8 cellular contexts compared by ENCODE assay signal in genomic region chr2:152301131-152301530, GRCh38.
"Had no signal": no experiment of that assay in that cellular context is flagged by ENCODE, and none has a peak within 500 bp of the region (broad histone marks: within the 10 kb centered on the region; RNA-seq: fewer than 3 reads in every experiment).

No MANE protein-coding gene starts in this region.

- ATAC-seq: GM12878 had no signal

- FAIRE-seq: G401.6, GM12878, GM12891, GM12892, GM18507, GM19239 had no signal

- H3K4me3 ChIP-seq: GM12878 had no signal

- DNase-seq: GDM1, GF-D8 had no signal
